12 cellular contexts compared by ENCODE assay signal in the genomic region with DNA sequence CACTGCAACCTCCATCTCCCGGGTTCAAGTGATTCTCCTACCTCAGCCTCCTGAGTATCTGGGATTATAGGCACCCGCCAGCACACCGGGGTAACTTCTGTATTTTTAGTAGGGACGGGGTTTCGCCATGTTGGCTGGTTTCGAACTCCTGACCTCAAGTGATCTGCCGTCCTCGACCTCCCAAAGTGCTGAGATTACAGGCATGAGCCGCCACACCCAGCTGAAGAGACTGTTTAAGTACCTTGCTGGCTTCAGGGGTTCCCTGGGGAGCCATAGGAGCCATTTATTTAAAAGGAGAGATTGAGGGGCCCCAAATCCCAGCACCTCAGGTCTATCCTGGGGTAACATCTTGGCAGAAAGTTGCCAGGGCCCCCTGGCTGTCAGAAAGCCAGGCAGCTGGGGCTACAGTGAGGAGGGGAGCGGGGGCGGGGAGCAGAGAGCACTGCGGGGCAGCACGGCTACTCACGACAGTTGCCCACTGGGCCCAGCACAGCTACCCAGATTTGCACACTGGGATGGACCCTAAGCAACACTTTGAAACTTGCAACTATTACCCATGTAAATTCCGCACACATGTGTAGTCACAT. TPM values are rescaled to one million over a fixed set of nuclear protein-coding genes. Genes with fewer than 3 reads are reported as not detected.
DNase-seq lines count a peak whose midpoint lies in the region; ATAC-seq and TF ChIP-seq lines count a peak whose summit lies in the region.
"Had no signal": no experiment of that assay in that cellular context is flagged by ENCODE, and none has a peak within 500 bp of the region (broad histone marks: within the 10 kb centered on the region; RNA-seq: fewer than 3 reads in every experiment).

No MANE protein-coding gene starts in this region.

- H4K91ac ChIP-seq in trophoblast cell (ENCODE audit: low read depth, low read length), result no peak overlapping the region

- no peak overlapping the region for H2AK5ac ChIP-seq in trophoblast cell (ENCODE audit: low read length)

- H3K4me3 Mint-ChIP-seq in activated CD4-positive, alpha-beta T cell treated with anti-CD3 and anti-CD28 coated beads, Interleukin-2, amount 10 ng/mL, durations not matched to agents 7 days and 5 days, result peak overlapping the region; percentile 79
- peak overlapping the region; percentile 86 for H3K4me3 Mint-ChIP-seq in dendritic cell treated with granulocyte-macrophage colony-stimulating factor and Interleukin-4, amounts not matched to agents 40 ng/mL and 50 ng/mL, for 4 days

- H3K4ac ChIP-seq in trophoblast cell (ENCODE audit: low read depth, low read length), result no peak overlapping the region

- no peaks in the 10 kb centered on the region for H3K79me2 ChIP-seq in trophoblast cell (ENCODE audit: control insufficient read depth, insufficient read depth, low read length, poor library complexity)

- H3K9me3 Mint-ChIP-seq in activated CD4-positive, alpha-beta T cell treated with anti-CD3 and anti-CD28 coated beads, Interleukin-2, amount 10 ng/mL, durations not matched to agents 7 days and 5 days, result no peaks in the 10 kb centered on the region
- no peaks in the 10 kb centered on the region for H3K9me3 Mint-ChIP-seq in dendritic cell treated with granulocyte-macrophage colony-stimulating factor and Interleukin-4, amounts not matched to agents 40 ng/mL and 50 ng/mL, for 4 days

- peaks cover 26% of the 10 kb centered on the region for H3K36me3 Mint-ChIP-seq in activated CD4-positive, alpha-beta T cell treated with anti-CD3 and anti-CD28 coated beads, Interleukin-2, amount 10 ng/mL, durations not matched to agents 7 days and 5 days (ENCODE audit: low read depth)
- peaks cover 31% of the 10 kb centered on the region for H3K36me3 Mint-ChIP-seq in dendritic cell treated with granulocyte-macrophage colony-stimulating factor and Interleukin-4, amounts not matched to agents 40 ng/mL and 50 ng/mL, for 4 days (ENCODE audit: low read depth)

- H3K27ac Mint-ChIP-seq in activated CD4-positive, alpha-beta T cell treated with anti-CD3 and anti-CD28 coated beads, Interleukin-2, amount 10 ng/mL, durations not matched to agents 7 days and 5 days, result peak overlapping the region; percentile 69
- peak overlapping the region; percentile 98 for H3K27ac Mint-ChIP-seq in dendritic cell treated with granulocyte-macrophage colony-stimulating factor and Interleukin-4, amounts not matched to agents 40 ng/mL and 50 ng/mL, for 4 days

- H3K4me2 ChIP-seq in trophoblast cell (ENCODE audit: low read length), result no peak overlapping the region

- no peak for TF ChIP-seq POLR2A in heart left ventricle (IDR thresholded peaks at IDR 0.05)

- H3K4me1 ChIP-seq in skeletal muscle tissue (ENCODE audit: control insufficient read depth in 3 of 3, insufficient read depth in 3 of 3, low read length in 3 of 3) (peaks cover 29 to 63% (median 37%) of the 10 kb centered on the region in 3 donors), trophoblast cell (ENCODE audit: control insufficient read depth in 1 of 2, insufficient read depth in 2 of 2, low read length in 2 of 2) (peaks cover 6 to 10% of the 10 kb centered on the region in 2 experiments), heart left ventricle (peaks cover 0 to 53% (median 23%) of the 10 kb centered on the region in 12 donors)

- no peak overlapping the region for H2AFZ ChIP-seq in trophoblast cell (ENCODE audit: insufficient read depth, low read length, poor library complexity)

- TF ChIP-seq CTCF in heart left ventricle (IDR thresholded peaks at IDR 0.05), result no peak

- H2BK120ac ChIP-seq in trophoblast cell (ENCODE audit: insufficient read depth, low read length, poor library complexity), result no peak overlapping the region

- H3K18ac ChIP-seq in trophoblast cell (ENCODE audit: low read length), result no peak overlapping the region

- CTCF ChIA-PET in activated CD4-positive, alpha-beta T cell treated with anti-CD3 and anti-CD28 coated beads, Interleukin-2, amount 10 ng/mL, durations not matched to agents 7 days and 5 days (lab: Charles Lee), result interaction anchor here (0.6 to 1.6 kb wide), 5 partner anchors 10 to 51 kb away, joined by 3 to 4 read pairs (median 3); partner anchors contain the start of gene MVD

- no peak overlapping the region for H4K12ac ChIP-seq in trophoblast cell (ENCODE audit: low read depth, low read length)

- H2BK5ac ChIP-seq in trophoblast cell (ENCODE audit: low read depth, low read length, poor library complexity), result no peak overlapping the region

- intact Hi-C loops in dendritic cell treated with granulocyte-macrophage colony-stimulating factor and Interleukin-4, amounts not matched to agents 40 ng/mL and 50 ng/mL, for 4 days (cut with micrococcal nuclease), result loop anchor here (5.0 to 10.0 kb wide), 2 partner anchors 32 to 50 kb away; partner anchors contain the start of genes CYBA and IL17C
- intact Hi-C loops in heart left ventricle (cut with DNase I), result no loop called here

- H3K4me1 Mint-ChIP-seq in activated CD4-positive, alpha-beta T cell treated with anti-CD3 and anti-CD28 coated beads, Interleukin-2, amount 10 ng/mL, durations not matched to agents 7 days and 5 days, result peaks cover 63% of the 10 kb centered on the region
- peaks cover 75% of the 10 kb centered on the region for H3K4me1 Mint-ChIP-seq in dendritic cell treated with granulocyte-macrophage colony-stimulating factor and Interleukin-4, amounts not matched to agents 40 ng/mL and 50 ng/mL, for 4 days (ENCODE audit: low read depth)

- H2BK12ac ChIP-seq in trophoblast cell (ENCODE audit: low read length), result no peak overlapping the region

- POLR2A ChIA-PET in activated CD4-positive, alpha-beta T cell treated with anti-CD3 and anti-CD28 coated beads, Interleukin-2, amount 10 ng/mL, durations not matched to agents 7 days and 5 days (lab: Charles Lee), result no interaction called here

- H3K9ac ChIP-seq in skeletal muscle tissue (ENCODE audit: low read depth in 1 of 3, low read length in 3 of 3) (peak overlapping the region; percentile 76 to 85 (median 79)), trophoblast cell (ENCODE audit: low read length) (no peak overlapping the region)

- H3K9me3 ChIP-seq in skeletal muscle tissue (ENCODE audit: control insufficient read depth in 3 of 3, low read length in 3 of 3) (no peaks in the 10 kb centered on the region), trophoblast cell (ENCODE audit: insufficient read depth, low read depth, low read length) (peaks cover 4% of the 10 kb centered on the region), heart left ventricle (no peaks in the 10 kb centered on the region)
- H3K9me3 ChIP-seq: MG63 had no signal

- H3K79me1 ChIP-seq in trophoblast cell (ENCODE audit: low read length), result no peaks in the 10 kb centered on the region

- no peak for ATAC-seq in heart left ventricle

- H3K27ac ChIP-seq in skeletal muscle tissue (ENCODE audit: low read depth, low read length) (no peak overlapping the region), trophoblast cell (ENCODE audit: low read depth, low read length) (no peak overlapping the region), heart left ventricle (no peak overlapping the region)
- H3K27ac ChIP-seq: VCaP had no signal

- in situ Hi-C loops in KBM-7 (cut with MboI; ENCODE audit: low pct_unique_long_range_greater_than_20kb, low sequenced_read_pairs), result no loop called here

- H3K23ac ChIP-seq in trophoblast cell (ENCODE audit: low read length), result no peak overlapping the region

- H3K36me3 ChIP-seq in skeletal muscle tissue (ENCODE audit: control insufficient read depth in 3 of 3, insufficient read depth in 3 of 3, low read length in 3 of 3) (peaks cover 0 to 10% (median 4%) of the 10 kb centered on the region in 3 donors), trophoblast cell (ENCODE audit: control insufficient read depth in 1 of 2, insufficient read depth in 2 of 2, low read length in 2 of 2) (no peaks in the 10 kb centered on the region), heart left ventricle (peaks cover 0 to 4% (median 0%) of the 10 kb centered on the region in 9 donors)
- H3K36me3 ChIP-seq: MG63 had no signal

- no CpG with 5 or more reads among the region's 15 CpGs for WGBS in trophoblast cell (ENCODE audit: extremely low coverage, insufficient coverage, insufficient read length)
- WGBS in heart left ventricle, 4 donors, result 79 to 80% (median 79%) methylated on average over 14 to 15 of the region's 15 CpGs

- peaks cover 0 to 22% (median 17%) of the 10 kb centered on the region in 3 donors for H3K27me3 ChIP-seq in skeletal muscle tissue (ENCODE audit: control insufficient read depth in 3 of 3, insufficient read depth in 3 of 3, low read length in 3 of 3)
- peaks cover 5% of the 10 kb centered on the region for H3K27me3 ChIP-seq in trophoblast cell (ENCODE audit: insufficient read depth, low read length)
- peaks cover 0 to 68% (median 9%) of the 10 kb centered on the region in 9 donors for H3K27me3 ChIP-seq in heart left ventricle
- H3K27me3 ChIP-seq: MG63 had no signal

- no peak for DNase-seq in activated CD4-positive, alpha-beta T cell treated with anti-CD3 and anti-CD28 coated beads, Interleukin-2, amount 10 ng/mL, durations not matched to agents 7 days and 5 days
- no peak for DNase-seq in activated CD4-positive, alpha-beta T cell treated with anti-CD3 and anti-CD28 coated beads for 4 hours
- DNase-seq in MV-4-11 (lab: John Stamatoyannopoulos, UW) (peak; percentile 34), trophoblast cell (no peak), KBM-7 (no peak), heart left ventricle (no peak)
- DNase-seq: MG63, NCI-H345 had no signal

- no peak overlapping the region for H3K14ac ChIP-seq in trophoblast cell (ENCODE audit: low read length)

- H3K27me3 Mint-ChIP-seq in activated CD4-positive, alpha-beta T cell treated with anti-CD3 and anti-CD28 coated beads, Interleukin-2, amount 10 ng/mL, durations not matched to agents 7 days and 5 days, result no peaks in the 10 kb centered on the region
- peaks cover 7% of the 10 kb centered on the region for H3K27me3 Mint-ChIP-seq in dendritic cell treated with granulocyte-macrophage colony-stimulating factor and Interleukin-4, amounts not matched to agents 40 ng/mL and 50 ng/mL, for 4 days

- peak overlapping the region; percentile 61 to 85 (median 75) for H3K4me3 ChIP-seq in skeletal muscle tissue (ENCODE audit: low read length in 3 of 3)
- no peak overlapping the region for H3K4me3 ChIP-seq in trophoblast cell (ENCODE audit: low read depth, low read length)
- peak overlapping the region in 2 of 12 donors; percentile 62 to 78 for H3K4me3 ChIP-seq in heart left ventricle
- H3K4me3 ChIP-seq: MG63 had no signal

- no peak overlapping the region for H4K8ac ChIP-seq in trophoblast cell (ENCODE audit: low read depth, low read length)

RNA-seq across cellular contexts. Expression of gene SNAI3, which starts 1.6 kb away (rescaled TPM):
- total RNA-seq in activated CD4-positive, alpha-beta T cell treated with anti-CD3 and anti-CD28 coated beads, Interleukin-2, amount 10 ng/mL, durations not matched to agents 7 days and 5 days, result 10 to 100 TPM; 21.0 to 24.2 TPM
- 8.4 TPM for total RNA-seq in skeletal muscle tissue
- 0.27 and 0.31 TPM in 2 replicates for polyA plus RNA-seq in trophoblast cell (2013)
- 1 to 10 TPM in 6 of 9 donors, under 1 TPM in 3; 0.76 to 9.5 (median 1.4) TPM for total RNA-seq in heart left ventricle
- 1 to 10 TPM; 1.7 to 4.4 TPM for polyA plus RNA-seq in heart left ventricle
- polyA plus RNA-seq: neural cell had no signal

RNA-seq across cellular contexts. Expression of gene RNF166, which starts 21.5 kb away (rescaled TPM):
- 100 to 1,000 TPM; 214 to 234 TPM for total RNA-seq in activated CD4-positive, alpha-beta T cell treated with anti-CD3 and anti-CD28 coated beads, Interleukin-2, amount 10 ng/mL, durations not matched to agents 7 days and 5 days
- total RNA-seq in skeletal muscle tissue (12.0 TPM), heart left ventricle (10 to 100 TPM in 8 of 9 donors, 1 to 10 TPM in 1; 9.3 to 28.5 (median 15.4) TPM)
- 8.7 and 8.8 TPM in 2 replicates for polyA plus RNA-seq in trophoblast cell (2013)
- 10 to 100 TPM; 14.7 to 21.8 TPM for polyA plus RNA-seq in heart left ventricle

RNA-seq across cellular contexts. Expression of gene CTU2, which starts 21.6 kb away (rescaled TPM):
- 10 to 100 TPM; 20.5 to 27.2 TPM for total RNA-seq in activated CD4-positive, alpha-beta T cell treated with anti-CD3 and anti-CD28 coated beads, Interleukin-2, amount 10 ng/mL, durations not matched to agents 7 days and 5 days
- total RNA-seq in skeletal muscle tissue, result 10.4 TPM
- polyA plus RNA-seq in trophoblast cell (2013), result 25.4 and 28.4 TPM in 2 replicates
- 10 to 100 TPM in 7 of 9 donors, 1 to 10 TPM in 2; 6.5 to 20.8 (median 12.3) TPM for total RNA-seq in heart left ventricle
- 10 to 100 TPM; 16.0 to 20.8 TPM for polyA plus RNA-seq in heart left ventricle

RNA-seq across cellular contexts. Expression of gene MVD, which starts 21.8 kb away (rescaled TPM):
- total RNA-seq in activated CD4-positive, alpha-beta T cell treated with anti-CD3 and anti-CD28 coated beads, Interleukin-2, amount 10 ng/mL, durations not matched to agents 7 days and 5 days, result 10 to 100 TPM; 65.3 to 72.3 TPM
- total RNA-seq in skeletal muscle tissue (14.1 TPM), heart left ventricle (10 to 100 TPM; 17.5 to 26.8 (median 20.6) TPM)
- 102 and 109 TPM in 2 replicates for polyA plus RNA-seq in trophoblast cell (2013)
- 10 to 100 TPM; 22.3 to 41.2 TPM for polyA plus RNA-seq in heart left ventricle

RNA-seq across cellular contexts. Expression of gene CYBA, which starts 33.8 kb away (rescaled TPM):
- 100 to 1,000 TPM; 486 to 586 TPM for total RNA-seq in activated CD4-positive, alpha-beta T cell treated with anti-CD3 and anti-CD28 coated beads, Interleukin-2, amount 10 ng/mL, durations not matched to agents 7 days and 5 days
- 90.8 TPM for total RNA-seq in skeletal muscle tissue
- 218 TPM in 2 replicates for polyA plus RNA-seq in trophoblast cell (2013)
- 100 to 1,000 TPM in 1 of 9 donors, 10 to 100 TPM in 8; 22.6 to 227 (median 34.4) TPM for total RNA-seq in heart left ventricle
- 10 to 100 TPM; 46.5 to 48.8 TPM for polyA plus RNA-seq in heart left ventricle

Comparison
In these comparisons a context has a peak if more than half of its experiments do, and no peak if none do; other contexts are left out.
1. RNA of gene RNF166, which starts 21.5 kb away (total RNA-seq): 214 to 234 TPM in activated CD4-positive, alpha-beta T cell treated with anti-CD3 and anti-CD28 coated beads, Interleukin-2, amount 10 ng/mL, durations not matched to agents 7 days and 5 days; 9.3 to 28.5 TPM in heart left ventricle and 12.0 TPM in skeletal muscle tissue (single experiment); every median in the first group is over 4 times any median in the second.